Comparison of ENCODE assay signal across 9 cellular contexts in genomic region chr4:148044889-148045352, GRCh38.
DNase-seq lines count a peak whose midpoint lies in the region; ATAC-seq, FAIRE-seq and TF ChIP-seq lines count a peak whose summit lies in the region.
"Had no signal": no experiment of that assay in that cellular context is flagged by ENCODE, and none has a peak within 500 bp of the region (broad histone marks: within the 10 kb centered on the region; RNA-seq: fewer than 3 reads in every experiment).

No MANE protein-coding gene starts in this region.

- H3K4me2 ChIP-seq in K562 (ENCODE audit: insufficient read depth, low read length): no peak overlapping the region

- H3K4me1 ChIP-seq in K562 (replicated peaks in 1 of 2; ENCODE audit: control insufficient read depth in 2 of 2, insufficient read depth in 2 of 2, low read length in 2 of 2): no peaks in the 10 kb centered on the region

- peak; percentile 27 for DNase-seq in activated CD4-positive, alpha-beta T cell treated with anti-CD3 and anti-CD28 coated beads, Interleukin-2, amount 10 ng/mL, durations not matched to agents 7 days and 5 days
- DNase-seq in activated CD4-positive, alpha-beta T cell treated with anti-CD3 and anti-CD28 coated beads for 48 hours: no peak
- peak in 2 of 4 experiments; percentile 6 to 11 for DNase-seq in K562 (ENCODE audit: extremely low read depth in 1 of 4, low spot score in 3 of 4)
- DNase-seq in stimulated activated CD4-positive, alpha-beta T cell treated with anti-CD3 and anti-CD28 coated beads, Interleukin-12 subunit alpha, Interleukin-12 subunit beta, amount 100 ng/mL, for 4 hours: no peak
- no peak for DNase-seq in T-helper 2 cell treated with Interferon-gamma antibody and Interleukin-4, amounts not matched to agents 5 μg/mL and 100 μg/mL, for 36 hours (ENCODE audit: low spot score)
- no peak for DNase-seq in dorsolateral prefrontal cortex

- H3K4me1 Mint-ChIP-seq in activated CD4-positive, alpha-beta T cell treated with anti-CD3 and anti-CD28 coated beads, Interleukin-2, amount 10 ng/mL, durations not matched to agents 7 days and 5 days: peaks cover 25% of the 10 kb centered on the region
- peaks cover 10% of the 10 kb centered on the region for H3K4me1 Mint-ChIP-seq in stimulated activated memory B cell treated with anti-CD40 and anti-IgM and Interleukin-4, amounts not matched to agents 10 μg/mL and 1 μg/mL and 100 μg/mL, for 72 hours
- H3K4me1 Mint-ChIP-seq in T-helper 2 cell treated with Interferon-gamma antibody and Interleukin-4, amounts not matched to agents 5 μg/mL and 100 μg/mL, for 36 hours (ENCODE audit: low read depth): peaks cover 10% of the 10 kb centered on the region

- POLR2A ChIA-PET in activated CD4-positive, alpha-beta T cell treated with anti-CD3 and anti-CD28 coated beads, Interleukin-2, amount 10 ng/mL, durations not matched to agents 7 days and 5 days (lab: Charles Lee): no interaction called here
- POLR2A ChIA-PET in K562 (lab: Yijun Ruan, JAX): no interaction called here

- H3K36me3 ChIP-seq in K562 (ENCODE audit: control insufficient read depth, insufficient read depth, low read length): no peaks in the 10 kb centered on the region

- H3K4me3 ChIP-seq in K562 (no peak overlapping the region), dorsolateral prefrontal cortex (peak overlapping the region in 12 of 59 donors; percentile 4 to 24 (median 16))

- H4K20me1 ChIP-seq in K562 (replicated peaks; ENCODE audit: control insufficient read depth, insufficient read depth, low read length): no peaks in the 10 kb centered on the region

- no peak for TF ChIP-seq EP300 in K562 (IDR thresholded peaks at IDR 0.05; ENCODE audit: low read length)

- CTCF ChIA-PET in activated CD4-positive, alpha-beta T cell treated with anti-CD3 and anti-CD28 coated beads, Interleukin-2, amount 10 ng/mL, durations not matched to agents 7 days and 5 days (lab: Charles Lee): interaction anchor here (0.8 to 1.8 kb wide), 3 partner anchors 10 to 18 kb away, joined by 4 read pairs; no protein-coding TSS in a partner anchor
- CTCF ChIA-PET in K562 (lab: Yijun Ruan, JAX; ENCODE audit: low intra/inter-chr PET ratio): no interaction called here

- no peak for TF ChIP-seq POLR2A in K562 (conservative IDR thresholded peaks at IDR 0.05)

- no peak overlapping the region for H3K9ac ChIP-seq in K562 (ENCODE audit: insufficient read depth in 1 of 2, low read depth in 2 of 2, low read length in 2 of 2)

- no peak overlapping the region for H3K27ac ChIP-seq in K562 (ENCODE audit: extremely low read depth, low read depth, low read length)
- no peak overlapping the region for H3K27ac ChIP-seq in dorsolateral prefrontal cortex
- H3K27ac ChIP-seq: C4-2B had no signal

- TF ChIP-seq RAD21 in K562 (CRISPR knock-in tag; conservative IDR thresholded peaks at IDR 0.05 in 1 of 2, IDR thresholded peaks at IDR 0.05 in 1 of 2): no peak

- peaks cover 15% of the 10 kb centered on the region for H3K36me3 Mint-ChIP-seq in activated CD4-positive, alpha-beta T cell treated with anti-CD3 and anti-CD28 coated beads, Interleukin-2, amount 10 ng/mL, durations not matched to agents 7 days and 5 days (ENCODE audit: low read depth)
- no peaks in the 10 kb centered on the region for H3K36me3 Mint-ChIP-seq in stimulated activated memory B cell treated with anti-CD40 and anti-IgM and Interleukin-4, amounts not matched to agents 10 μg/mL and 1 μg/mL and 100 μg/mL, for 72 hours
- H3K36me3 Mint-ChIP-seq in T-helper 2 cell treated with Interferon-gamma antibody and Interleukin-4, amounts not matched to agents 5 μg/mL and 100 μg/mL, for 36 hours (ENCODE audit: low read depth): peaks cover 18% of the 10 kb centered on the region

- H3K27ac Mint-ChIP-seq in activated CD4-positive, alpha-beta T cell treated with anti-CD3 and anti-CD28 coated beads, Interleukin-2, amount 10 ng/mL, durations not matched to agents 7 days and 5 days: no peak overlapping the region
- no peak overlapping the region for H3K27ac Mint-ChIP-seq in stimulated activated memory B cell treated with anti-CD40 and anti-IgM and Interleukin-4, amounts not matched to agents 10 μg/mL and 1 μg/mL and 100 μg/mL, for 72 hours
- no peak overlapping the region for H3K27ac Mint-ChIP-seq in T-helper 2 cell treated with Interferon-gamma antibody and Interleukin-4, amounts not matched to agents 5 μg/mL and 100 μg/mL, for 36 hours

- in situ Hi-C loops in K562 (cut with MboI): no loop called here

- WGBS in K562 (ENCODE audit: insufficient coverage, low coverage, missing lambda C conversion rate): 2% methylated on average over 5 of the region's 5 CpGs

- BruUV-seq in K562 (replicated peaks; lab: Mats Ljungman, UMichigan): no TSS peak

- H3K27me3 ChIP-seq in K562 (ENCODE audit: control insufficient read depth in 2 of 2, insufficient read depth in 2 of 2, low read length in 2 of 2) (no peaks in the 10 kb centered on the region), dorsolateral prefrontal cortex (no peaks in the 10 kb centered on the region)

- peak in 1 of 3 experiments; percentile 31; a peak in 2 of 6 replicates for TF ChIP-seq CTCF in K562 (IDR thresholded peaks at IDR 0.05 in 2 of 3, conservative IDR thresholded peaks at IDR 0.05 in 1 of 3; ENCODE audit: insufficient read depth in 2 of 3, low read depth in 1 of 3, low read length in 3 of 3)
- peak in 26 of 56 donors; percentile 7 to 45 (median 27) for TF ChIP-seq CTCF in dorsolateral prefrontal cortex (IDR thresholded peaks at IDR 0.05 in 54 of 56, conservative IDR thresholded peaks at IDR 0.05 in 2 of 56; ENCODE audit: low read depth in 1 of 56, partially characterized antibody in 56 of 56)

- H3K9me3 Mint-ChIP-seq in activated CD4-positive, alpha-beta T cell treated with anti-CD3 and anti-CD28 coated beads, Interleukin-2, amount 10 ng/mL, durations not matched to agents 7 days and 5 days: peaks cover 5% of the 10 kb centered on the region
- no peaks in the 10 kb centered on the region for H3K9me3 Mint-ChIP-seq in stimulated activated memory B cell treated with anti-CD40 and anti-IgM and Interleukin-4, amounts not matched to agents 10 μg/mL and 1 μg/mL and 100 μg/mL, for 72 hours
- no peaks in the 10 kb centered on the region for H3K9me3 Mint-ChIP-seq in T-helper 2 cell treated with Interferon-gamma antibody and Interleukin-4, amounts not matched to agents 5 μg/mL and 100 μg/mL, for 36 hours

- ATAC-seq in HG03103 (IDR thresholded peaks at IDR 0.05; ENCODE audit: low read depth, unreplicated experiment): peak; percentile 95
- peak; percentile 73 for ATAC-seq in K562
- peak; percentile 79 for ATAC-seq in stimulated activated memory B cell treated with anti-CD40 and anti-IgM and Interleukin-4, amounts not matched to agents 10 μg/mL and 1 μg/mL and 100 μg/mL, for 72 hours

- H3K9me3 ChIP-seq in K562 (replicated peaks; ENCODE audit: control insufficient read depth, insufficient read depth, low read depth, low read length): no peaks in the 10 kb centered on the region

- H3K27me3 Mint-ChIP-seq in activated CD4-positive, alpha-beta T cell treated with anti-CD3 and anti-CD28 coated beads, Interleukin-2, amount 10 ng/mL, durations not matched to agents 7 days and 5 days: no peaks in the 10 kb centered on the region
- no peaks in the 10 kb centered on the region for H3K27me3 Mint-ChIP-seq in stimulated activated memory B cell treated with anti-CD40 and anti-IgM and Interleukin-4, amounts not matched to agents 10 μg/mL and 1 μg/mL and 100 μg/mL, for 72 hours
- no peaks in the 10 kb centered on the region for H3K27me3 Mint-ChIP-seq in T-helper 2 cell treated with Interferon-gamma antibody and Interleukin-4, amounts not matched to agents 5 μg/mL and 100 μg/mL, for 36 hours (ENCODE audit: low read depth)

- H3K9me1 ChIP-seq in K562 (ENCODE audit: control insufficient read depth, insufficient read depth, low read length): no peaks in the 10 kb centered on the region

- no peak overlapping the region for H3K4me3 Mint-ChIP-seq in activated CD4-positive, alpha-beta T cell treated with anti-CD3 and anti-CD28 coated beads, Interleukin-2, amount 10 ng/mL, durations not matched to agents 7 days and 5 days
- no peak overlapping the region for H3K4me3 Mint-ChIP-seq in stimulated activated memory B cell treated with anti-CD40 and anti-IgM and Interleukin-4, amounts not matched to agents 10 μg/mL and 1 μg/mL and 100 μg/mL, for 72 hours
- no peak overlapping the region for H3K4me3 Mint-ChIP-seq in T-helper 2 cell treated with Interferon-gamma antibody and Interleukin-4, amounts not matched to agents 5 μg/mL and 100 μg/mL, for 36 hours

- intact Hi-C loops in K562 (cut with micrococcal nuclease): no loop called here
- intact Hi-C loops in dorsolateral prefrontal cortex (cut with DNase I): no loop called here

- no peak for FAIRE-seq in K562 (lab: Jason Lieb, UNC)

- no peaks in the 10 kb centered on the region for H3K79me2 ChIP-seq in K562 (ENCODE audit: control insufficient read depth, insufficient read depth, low read length)

- H2AFZ ChIP-seq in K562 (ENCODE audit: low read depth, low read length): no peak overlapping the region

TF ChIP-seq in K562, 482 proteins besides CTCF, POLR2A, EP300 and RAD21 (continues in another document):
- TF ChIP-seq ZNF695 (CRISPR knock-in tag; IDR thresholded peaks at IDR 0.05): no peak
- no peak for TF ChIP-seq KHSRP (IDR thresholded peaks at IDR 0.05)
- no peak for TF ChIP-seq RBM14 (IDR thresholded peaks at IDR 0.05; ENCODE audit: borderline replicate concordance, insufficient read depth, low read depth, low read length)
- TF ChIP-seq TFAP4 (CRISPR knock-in tag; IDR thresholded peaks at IDR 0.05; ENCODE audit: borderline replicate concordance): no peak
- no peak for TF ChIP-seq KDM5B (IDR thresholded peaks at IDR 0.05; ENCODE audit: insufficient replicate concordance, low read depth, low read length)
- no peak for TF ChIP-seq MBD1 (CRISPR knock-in tag; IDR thresholded peaks at IDR 0.05)
